8 cellular contexts compared by ENCODE assay signal in genomic region chrX:154542723-154543424, GRCh38. TPM values are rescaled to one million over a fixed set of nuclear protein-coding genes. Genes with fewer than 3 reads are reported as not detected.
DNase-seq lines count a peak whose midpoint lies in the region; ATAC-seq and TF ChIP-seq lines count a peak whose summit lies in the region.

No MANE protein-coding gene starts in this region.

- H3K4me3 ChIP-seq in lower lobe of right lung (peak overlapping the region; percentile 14), uterus (no peak overlapping the region), MG63 (no peak overlapping the region)

- peaks cover 5% of the 10 kb centered on the region for H3K4me1 Mint-ChIP-seq in activated T-helper 17 cell treated with anti-CD3 and anti-CD28 coated beads, Interleukin-2, amount 50 U/mL, for 72 hours

- no peaks in the 10 kb centered on the region for H3K36me3 ChIP-seq in lower lobe of right lung
- no peaks in the 10 kb centered on the region for H3K36me3 ChIP-seq in uterus
- peaks cover 8% of the 10 kb centered on the region for H3K36me3 ChIP-seq in MG63

- H3K27me3 ChIP-seq in lower lobe of right lung (ENCODE audit: low read depth): no peaks in the 10 kb centered on the region
- no peaks in the 10 kb centered on the region for H3K27me3 ChIP-seq in uterus
- no peaks in the 10 kb centered on the region for H3K27me3 ChIP-seq in MG63

- H3K27ac Mint-ChIP-seq in activated T-helper 17 cell treated with anti-CD3 and anti-CD28 coated beads, Interleukin-2, amount 50 U/mL, for 72 hours: peak overlapping the region; percentile 90

- H3K27me3 Mint-ChIP-seq in activated T-helper 17 cell treated with anti-CD3 and anti-CD28 coated beads, Interleukin-2, amount 50 U/mL, for 72 hours: no peaks in the 10 kb centered on the region

- H3K4me1 ChIP-seq in lower lobe of right lung (peaks cover 39% of the 10 kb centered on the region), uterus (peaks cover 0 to 3% of the 10 kb centered on the region in 2 donors)

- H3K27ac ChIP-seq in lower lobe of right lung (peak overlapping the region; percentile 78), uterus (peak overlapping the region; percentile 77 to 87)

- no peak for ATAC-seq in activated T-helper 17 cell treated with anti-CD3 and anti-CD28 coated beads, Interleukin-2, amount 50 U/mL, for 72 hours (replicated peaks)
- ATAC-seq in lower lobe of right lung (peak; percentile 3 to 13), GM21723 (IDR thresholded peaks at IDR 0.05; ENCODE audit: unreplicated experiment) (no peak)

- TF ChIP-seq CTCF in lower lobe of right lung (IDR thresholded peaks at IDR 0.05) (no peak), uterus (IDR thresholded peaks at IDR 0.05) (no peak)

- H3K9me3 Mint-ChIP-seq in activated T-helper 17 cell treated with anti-CD3 and anti-CD28 coated beads, Interleukin-2, amount 50 U/mL, for 72 hours: no peaks in the 10 kb centered on the region

- H3K4me3 Mint-ChIP-seq in activated T-helper 17 cell treated with anti-CD3 and anti-CD28 coated beads, Interleukin-2, amount 50 U/mL, for 72 hours: peak overlapping the region; percentile 96

- intact Hi-C loops in lower lobe of right lung (cut with DNase I): no loop called here
- intact Hi-C loops in uterus (cut with DNase I; ENCODE audit: low total_unique reads): no loop called here

- TF ChIP-seq POLR2A in uterus (IDR thresholded peaks at IDR 0.05): no peak

- H3K9me3 ChIP-seq in lower lobe of right lung (no peaks in the 10 kb centered on the region), uterus (no peaks in the 10 kb centered on the region), MG63 (no peaks in the 10 kb centered on the region)

- peak; percentile 13 for DNase-seq in stimulated activated CD4-positive, alpha-beta T cell treated with anti-CD3 and anti-CD28 coated beads, Interleukin-12 subunit alpha, Interleukin-12 subunit beta, amount 100 ng/mL, for 4 hours
- no peak for DNase-seq in stimulated activated CD4-positive, alpha-beta T cell treated with anti-CD3 and anti-CD28 coated beads, Interleukin-2, amount 100 ng/mL, for 48 hours
- DNase-seq in lower lobe of right lung: peak; percentile 71
- DNase-seq in uterus: no peak
- no peak for DNase-seq in MG63
- no peak for DNase-seq in HK-2 (ENCODE audit: unreplicated experiment)

- H3K36me3 Mint-ChIP-seq in activated T-helper 17 cell treated with anti-CD3 and anti-CD28 coated beads, Interleukin-2, amount 50 U/mL, for 72 hours (ENCODE audit: low read depth): peaks cover 37% of the 10 kb centered on the region

RNA-seq across cellular contexts. Expression of gene G6PD, which starts 3.8 kb away (rescaled TPM):
- 10 to 100 TPM; 48.1 to 78.3 TPM for total RNA-seq in activated T-helper 17 cell treated with anti-CD3 and anti-CD28 coated beads, Interleukin-2, amount 50 U/mL, for 72 hours
- total RNA-seq in lower lobe of right lung: 80.2 TPM
- total RNA-seq in uterus: 10 to 100 TPM; 15.5 to 69.6 (median 23.8) TPM
- 50.4 and 61.8 TPM in 2 replicates for total RNA-seq in MG63 (2014; rRNA removed; shearing (Covaris generic); ENCODE audit: low replicate concordance)

RNA-seq across cellular contexts. Expression of gene IKBKG, which starts 4.5 kb away (rescaled TPM):
- 10 to 100 TPM; 26.1 to 39.6 TPM for total RNA-seq in activated T-helper 17 cell treated with anti-CD3 and anti-CD28 coated beads, Interleukin-2, amount 50 U/mL, for 72 hours
- total RNA-seq in lower lobe of right lung: 31.4 TPM
- total RNA-seq in uterus: 10 to 100 TPM in 3 of 4 donors, 1 to 10 TPM in 1; 2.6 to 30.0 (median 18.3) TPM
- total RNA-seq in MG63 (2014; rRNA removed; shearing (Covaris generic); ENCODE audit: low replicate concordance): 18.5 and 31.4 TPM in 2 replicates

RNA-seq across cellular contexts. Expression of gene FAM3A, which starts 26.8 kb away (rescaled TPM):
- 10 to 100 TPM; 24.5 to 25.4 TPM for total RNA-seq in activated T-helper 17 cell treated with anti-CD3 and anti-CD28 coated beads, Interleukin-2, amount 50 U/mL, for 72 hours
- total RNA-seq in lower lobe of right lung: 39.7 TPM
- 10 to 100 TPM in 2 of 4 donors, 1 to 10 TPM in 2; 5.1 to 55.9 (median 15.4) TPM for total RNA-seq in uterus
- total RNA-seq in MG63 (2014; rRNA removed; shearing (Covaris generic); ENCODE audit: low replicate concordance): 22.3 and 48.2 TPM in 2 replicates

RNA-seq across cellular contexts. Expression of gene CTAG1A, which starts 42.1 kb away (rescaled TPM):
- not detected for total RNA-seq in activated T-helper 17 cell treated with anti-CD3 and anti-CD28 coated beads, Interleukin-2, amount 50 U/mL, for 72 hours
- total RNA-seq in lower lobe of right lung: not detected
- not detected for total RNA-seq in uterus
- not detected in 2 replicates for total RNA-seq in MG63 (2014; rRNA removed; shearing (Covaris generic); ENCODE audit: low replicate concordance)

RNA-seq across cellular contexts. Expression of gene SLC10A3, which starts 52.4 kb away (rescaled TPM):
- 10 to 100 TPM; 17.3 to 24.8 TPM for total RNA-seq in activated T-helper 17 cell treated with anti-CD3 and anti-CD28 coated beads, Interleukin-2, amount 50 U/mL, for 72 hours
- 20.2 TPM for total RNA-seq in lower lobe of right lung
- 10 to 100 TPM in 3 of 4 donors, 1 to 10 TPM in 1; 9.1 to 62.8 (median 32.7) TPM for total RNA-seq in uterus
- 5.1 and 15.2 TPM in 2 replicates for total RNA-seq in MG63 (2014; rRNA removed; shearing (Covaris generic); ENCODE audit: low replicate concordance)

Comparison
In these comparisons a context has a peak if more than half of its experiments do, and no peak if none do; other contexts are left out.
1. DNase-seq: peak in stimulated activated CD4-positive, alpha-beta T cell treated with anti-CD3 and anti-CD28 coated beads, Interleukin-12 subunit alpha, Interleukin-12 subunit beta, amount 100 ng/mL, for 4 hours (single experiment) and lower lobe of right lung (single experiment); none in stimulated activated CD4-positive, alpha-beta T cell treated with anti-CD3 and anti-CD28 coated beads, Interleukin-2, amount 100 ng/mL, for 48 hours (0 of 2), uterus (0 of 2), MG63 (single experiment) and HK-2 (single experiment).
2. ATAC-seq: peak in lower lobe of right lung (2 of 2); none in activated T-helper 17 cell treated with anti-CD3 and anti-CD28 coated beads, Interleukin-2, amount 50 U/mL, for 72 hours (single experiment) and GM21723 (single experiment).